ENCODE assay signal across 20 cellular contexts in the genomic region with DNA sequence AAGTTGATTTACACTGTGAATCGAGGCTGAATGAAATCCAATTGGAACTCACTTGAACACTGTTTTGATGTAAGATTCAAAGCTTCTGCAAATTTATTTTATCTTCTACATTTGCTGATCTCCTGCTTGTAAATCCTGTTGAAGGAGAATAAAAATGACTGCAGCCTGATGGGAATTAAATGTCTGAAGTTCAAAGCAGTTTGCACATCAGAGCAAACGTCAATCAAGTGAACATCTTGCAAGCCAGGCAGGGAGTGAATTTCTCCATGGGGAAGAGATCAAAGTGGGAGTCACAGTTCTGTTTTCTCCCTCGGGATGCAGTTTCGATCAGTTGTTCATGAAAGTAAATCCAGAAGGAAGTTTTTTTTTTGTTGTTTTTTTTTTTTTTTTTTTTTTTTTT.
DNase-seq lines count a peak whose midpoint lies in the region; ATAC-seq and TF ChIP-seq lines count a peak whose summit lies in the region.
"Had no signal": no experiment of that assay in that cellular context is flagged by ENCODE, and none has a peak within 500 bp of the region (broad histone marks: within the 10 kb centered on the region; RNA-seq: fewer than 3 reads in every experiment).

No MANE protein-coding gene starts in this region.

- H3K4me2 ChIP-seq in mesendoderm (ENCODE audit: low read length): no peak overlapping the region

- H2BK120ac ChIP-seq in mesendoderm (ENCODE audit: low read depth, low read length): no peak overlapping the region

- POLR2A ChIA-PET in Caco-2 (lab: Charles Lee): no interaction called here
- POLR2A ChIA-PET in WTC11 (lab: Charles Lee): no interaction called here

- peak overlapping the region; percentile 50 for H3K4me3 Mint-ChIP-seq in Caco-2 (ENCODE audit: unreplicated experiment)
- H3K4me3 Mint-ChIP-seq in WTC11: no peak overlapping the region

- H3K27me3 ChIP-seq in Caco-2 (replicated peaks; ENCODE audit: control insufficient read depth, insufficient read depth, low read length) (no peaks in the 10 kb centered on the region), mesendoderm (ENCODE audit: insufficient read depth, low read length, poor library complexity) (no peaks in the 10 kb centered on the region)

- H3K27ac ChIP-seq in mesendoderm (ENCODE audit: low read depth, low read length): no peak overlapping the region
- H3K27ac ChIP-seq: RWPE1 had no signal

- peak overlapping the region; percentile 85 for H2BK15ac ChIP-seq in mesendoderm (replicated peaks; ENCODE audit: low read depth)

- H3K27me3 Mint-ChIP-seq in Caco-2 (ENCODE audit: insufficient read depth, unreplicated experiment): no peaks in the 10 kb centered on the region
- no peaks in the 10 kb centered on the region; the same call in 1 of the 2 replicates for H3K27me3 Mint-ChIP-seq in WTC11 (ENCODE audit: low read depth)

- H3K4ac ChIP-seq in mesendoderm (ENCODE audit: low read depth, low read length): peak overlapping the region; percentile 55

- no CpG with 5 or more reads among the region's 4 CpGs for WGBS in mesendoderm (ENCODE audit: extremely low coverage, insufficient coverage, low lambda C conversion rate)

- peaks cover 23% of the 10 kb centered on the region for H3K79me2 ChIP-seq in mesendoderm (ENCODE audit: control insufficient read depth, insufficient read depth, low read length)

- H3K23ac ChIP-seq in mesendoderm (ENCODE audit: low read length): no peak overlapping the region

- DNase-seq in Caco-2 (no peak), WTC11 (ENCODE audit: low spot score) (no peak), mesendoderm (no peak), putamen (ENCODE audit: low spot score) (peak; percentile 49), hippocampal formation (lab: John Stamatoyannopoulos, UW) (no peak), HCEC 1CT (no peak), NCI-H748 treated with DMSO at 0.1 percent for 48 hours (lab: John Stamatoyannopoulos, UW) (no peak)
- DNase-seq: C1 segment of cervical spinal cord, DMS79, KG1, NCI-H1105 treated with DMSO at 0.1 percent for 48 hours, NCI-H1694 treated with DMSO at 0.1 percent for 48 hours, NCI-H2227 treated with DMSO at 0.1 percent for 48 hours, NCI-H524, PC-3, SIG-M5 had no signal

- H2BK5ac ChIP-seq in mesendoderm (ENCODE audit: low read length): no peak overlapping the region

- intact Hi-C loops in Caco-2 (cut with micrococcal nuclease; ENCODE audit: unreplicated experiment): loop anchor here (5.0 kb wide), 1 partner anchor 95 kb away; no protein-coding TSS in a partner anchor

- no TSS peak for BruUV-seq in Caco-2 (replicated peaks; lab: Mats Ljungman, UMichigan)

- H3K18ac ChIP-seq in mesendoderm (ENCODE audit: low read length): peak overlapping the region; percentile 84

- peaks cover 55% of the 10 kb centered on the region for H3K4me1 ChIP-seq in Caco-2
- H3K4me1 ChIP-seq in mesendoderm (ENCODE audit: control insufficient read depth, low read depth, low read length): peaks cover 27% of the 10 kb centered on the region

- no peaks in the 10 kb centered on the region; the same call in 1 of the 2 replicates for H3K9me3 ChIP-seq in Caco-2

- ATAC-seq in WTC11 (no peak), HG02571 (IDR thresholded peaks at IDR 0.05; ENCODE audit: unreplicated experiment) (no peak)
- ATAC-seq: HCT116, PC-3, SK-N-SH treated with all-trans-retinoic acid at 6 μM for 48 hours had no signal

- peaks cover 6% of the 10 kb centered on the region for H3K36me3 Mint-ChIP-seq in Caco-2 (ENCODE audit: insufficient read depth, unreplicated experiment)
- peaks cover 7% of the 10 kb centered on the region; the same call in 1 of the 2 replicates for H3K36me3 Mint-ChIP-seq in WTC11

- H3K4me1 Mint-ChIP-seq in Caco-2 (ENCODE audit: low read depth, unreplicated experiment): peaks cover 55% of the 10 kb centered on the region
- H3K4me1 Mint-ChIP-seq in WTC11: peaks cover 46% of the 10 kb centered on the region

- CTCF ChIA-PET in Caco-2 (lab: Charles Lee): interaction anchor here (1.3 kb wide), 1 partner anchor 111 kb away, joined by 4 read pairs; no protein-coding TSS in a partner anchor
- CTCF ChIA-PET in WTC11 (lab: Charles Lee): no interaction called here

- H3K9ac ChIP-seq in mesendoderm (ENCODE audit: low read length): no peak overlapping the region

- peaks cover 25% of the 10 kb centered on the region for H3K79me1 ChIP-seq in mesendoderm (ENCODE audit: low read length)

- no peak overlapping the region for H4K8ac ChIP-seq in mesendoderm (ENCODE audit: low read depth, low read length)

- H3K27ac Mint-ChIP-seq in Caco-2 (ENCODE audit: unreplicated experiment) (peak overlapping the region; percentile 91), WTC11 (peak overlapping the region; percentile 76; the same call in 1 of the 2 replicates)

- no peaks in the 10 kb centered on the region for H3K9me3 Mint-ChIP-seq in Caco-2 (ENCODE audit: unreplicated experiment)
- no peaks in the 10 kb centered on the region for H3K9me3 Mint-ChIP-seq in WTC11

- no peak overlapping the region for H2AK5ac ChIP-seq in mesendoderm (ENCODE audit: low read length)

- TF ChIP-seq CTCF in Caco-2 (IDR thresholded peaks at IDR 0.05; ENCODE audit: insufficient read depth in 1 of 2, low read depth in 1 of 2, low read length in 1 of 2, severe bottlenecking in 1 of 2, unreplicated experiment in 1 of 2) (no peak), WTC11 (IDR thresholded peaks at IDR 0.05) (no peak)

- no peak overlapping the region for H4K5ac ChIP-seq in mesendoderm (ENCODE audit: low read length)

- no peak overlapping the region for H3K4me3 ChIP-seq in Caco-2 (ENCODE audit: low read depth, low read length)
- H3K4me3 ChIP-seq in mesendoderm (ENCODE audit: low read length): no peak overlapping the region

- H3K36me3 ChIP-seq in Caco-2 (ENCODE audit: control insufficient read depth, insufficient read depth, low read length) (no peaks in the 10 kb centered on the region), mesendoderm (ENCODE audit: control insufficient read depth, insufficient read depth, low read length) (no peaks in the 10 kb centered on the region)

- H3K56ac ChIP-seq in mesendoderm (ENCODE audit: low read length): no peak overlapping the region

TF ChIP-seq in WTC11, 78 proteins besides CTCF, POLR2A, EP300 and RAD21:
- no peak for TF ChIP-seq FOXK1 (CRISPR knock-in tag; IDR thresholded peaks at IDR 0.05)
- TF ChIP-seq ZNF317 (CRISPR knock-in tag; IDR thresholded peaks at IDR 0.05; ENCODE audit: borderline replicate concordance, low read depth): no peak
- TF ChIP-seq, protein P1, sequence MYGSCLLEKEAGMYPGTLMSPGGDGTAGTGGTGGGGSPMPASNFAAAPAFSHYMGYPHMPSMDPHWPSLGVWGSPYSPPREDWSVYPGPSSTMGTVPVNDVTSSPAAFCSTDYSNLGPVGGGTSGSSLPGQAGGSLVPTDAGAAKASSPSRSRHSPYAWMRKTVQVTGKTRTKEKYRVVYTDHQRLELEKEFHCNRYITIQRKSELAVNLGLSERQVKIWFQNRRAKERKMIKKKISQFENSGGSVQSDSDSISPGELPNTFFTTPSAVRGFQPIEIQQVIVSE (CRISPR knock-in tag; IDR thresholded peaks at IDR 0.05; ENCODE audit: borderline replicate concordance): no peak
- TF ChIP-seq, protein P2, sequence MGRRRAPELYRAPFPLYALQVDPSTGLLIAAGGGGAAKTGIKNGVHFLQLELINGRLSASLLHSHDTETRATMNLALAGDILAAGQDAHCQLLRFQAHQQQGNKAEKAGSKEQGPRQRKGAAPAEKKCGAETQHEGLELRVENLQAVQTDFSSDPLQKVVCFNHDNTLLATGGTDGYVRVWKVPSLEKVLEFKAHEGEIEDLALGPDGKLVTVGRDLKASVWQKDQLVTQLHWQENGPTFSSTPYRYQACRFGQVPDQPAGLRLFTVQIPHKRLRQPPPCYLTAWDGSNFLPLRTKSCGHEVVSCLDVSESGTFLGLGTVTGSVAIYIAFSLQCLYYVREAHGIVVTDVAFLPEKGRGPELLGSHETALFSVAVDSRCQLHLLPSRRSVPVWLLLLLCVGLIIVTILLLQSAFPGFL (CRISPR knock-in tag; IDR thresholded peaks at IDR 0.05; ENCODE audit: borderline replicate concordance): no peak
- no peak for TF ChIP-seq SP1 (CRISPR knock-in tag; conservative IDR thresholded peaks at IDR 0.05)
- TF ChIP-seq TP53 (CRISPR knock-in tag; IDR thresholded peaks at IDR 0.05): no peak
- TF ChIP-seq NFE2L1 (CRISPR knock-in tag; IDR thresholded peaks at IDR 0.05): no peak
- TF ChIP-seq ZNF263 (CRISPR knock-in tag; IDR thresholded peaks at IDR 0.05; ENCODE audit: low read depth): no peak
- TF ChIP-seq, protein P3, sequence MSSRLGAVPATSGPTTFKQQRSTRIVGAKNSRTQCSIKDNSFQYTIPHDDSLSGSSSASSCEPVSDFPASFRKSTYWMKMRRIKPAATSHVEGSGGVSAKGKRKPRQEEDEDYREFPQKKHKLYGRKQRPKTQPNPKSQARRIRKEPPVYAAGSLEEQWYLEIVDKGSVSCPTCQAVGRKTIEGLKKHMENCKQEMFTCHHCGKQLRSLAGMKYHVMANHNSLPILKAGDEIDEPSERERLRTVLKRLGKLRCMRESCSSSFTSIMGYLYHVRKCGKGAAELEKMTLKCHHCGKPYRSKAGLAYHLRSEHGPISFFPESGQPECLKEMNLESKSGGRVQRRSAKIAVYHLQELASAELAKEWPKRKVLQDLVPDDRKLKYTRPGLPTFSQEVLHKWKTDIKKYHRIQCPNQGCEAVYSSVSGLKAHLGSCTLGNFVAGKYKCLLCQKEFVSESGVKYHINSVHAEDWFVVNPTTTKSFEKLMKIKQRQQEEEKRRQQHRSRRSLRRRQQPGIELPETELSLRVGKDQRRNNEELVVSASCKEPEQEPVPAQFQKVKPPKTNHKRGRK (CRISPR knock-in tag; IDR thresholded peaks at IDR 0.05; ENCODE audit: borderline replicate concordance): no peak
